2 cellular contexts compared by ENCODE assay signal in the genomic region with DNA sequence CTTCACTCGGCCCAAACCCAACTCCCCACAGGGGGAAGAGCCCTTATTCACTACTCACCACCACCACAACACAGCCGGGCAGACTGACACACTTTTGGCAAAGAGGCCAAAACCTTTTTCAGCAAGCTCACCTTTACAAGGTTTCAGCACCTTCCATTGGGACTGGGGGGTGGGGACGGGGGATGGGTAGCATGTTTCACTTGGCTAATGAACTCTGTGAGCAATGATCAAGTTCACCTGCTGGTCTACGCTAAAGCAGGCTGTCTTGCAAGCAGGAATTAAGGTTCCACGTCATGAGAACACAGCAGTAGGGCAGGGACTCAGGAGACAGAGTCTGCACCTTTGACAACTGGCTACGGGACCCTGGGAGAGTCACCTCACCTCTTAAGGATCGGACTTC.
TF ChIP-seq lines count a peak whose summit lies in the region.

No MANE protein-coding gene starts in this region.

TF ChIP-seq in HepG2, 621 proteins besides CTCF, POLR2A, EP300 and RAD21:
- no peak for TF ChIP-seq ZNF431 (CRISPR knock-in tag; IDR thresholded peaks at IDR 0.05; ENCODE audit: borderline replicate concordance, low read depth)
- TF ChIP-seq, protein P1, sequence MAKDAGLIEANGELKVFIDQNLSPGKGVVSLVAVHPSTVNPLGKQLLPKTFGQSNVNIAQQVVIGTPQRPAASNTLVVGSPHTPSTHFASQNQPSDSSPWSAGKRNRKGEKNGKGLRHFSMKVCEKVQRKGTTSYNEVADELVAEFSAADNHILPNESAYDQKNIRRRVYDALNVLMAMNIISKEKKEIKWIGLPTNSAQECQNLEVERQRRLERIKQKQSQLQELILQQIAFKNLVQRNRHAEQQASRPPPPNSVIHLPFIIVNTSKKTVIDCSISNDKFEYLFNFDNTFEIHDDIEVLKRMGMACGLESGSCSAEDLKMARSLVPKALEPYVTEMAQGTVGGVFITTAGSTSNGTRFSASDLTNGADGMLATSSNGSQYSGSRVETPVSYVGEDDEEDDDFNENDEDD (CRISPR knock-in tag; IDR thresholded peaks at IDR 0.05; ENCODE audit: borderline replicate concordance) = no peak
- TF ChIP-seq, protein P2, sequence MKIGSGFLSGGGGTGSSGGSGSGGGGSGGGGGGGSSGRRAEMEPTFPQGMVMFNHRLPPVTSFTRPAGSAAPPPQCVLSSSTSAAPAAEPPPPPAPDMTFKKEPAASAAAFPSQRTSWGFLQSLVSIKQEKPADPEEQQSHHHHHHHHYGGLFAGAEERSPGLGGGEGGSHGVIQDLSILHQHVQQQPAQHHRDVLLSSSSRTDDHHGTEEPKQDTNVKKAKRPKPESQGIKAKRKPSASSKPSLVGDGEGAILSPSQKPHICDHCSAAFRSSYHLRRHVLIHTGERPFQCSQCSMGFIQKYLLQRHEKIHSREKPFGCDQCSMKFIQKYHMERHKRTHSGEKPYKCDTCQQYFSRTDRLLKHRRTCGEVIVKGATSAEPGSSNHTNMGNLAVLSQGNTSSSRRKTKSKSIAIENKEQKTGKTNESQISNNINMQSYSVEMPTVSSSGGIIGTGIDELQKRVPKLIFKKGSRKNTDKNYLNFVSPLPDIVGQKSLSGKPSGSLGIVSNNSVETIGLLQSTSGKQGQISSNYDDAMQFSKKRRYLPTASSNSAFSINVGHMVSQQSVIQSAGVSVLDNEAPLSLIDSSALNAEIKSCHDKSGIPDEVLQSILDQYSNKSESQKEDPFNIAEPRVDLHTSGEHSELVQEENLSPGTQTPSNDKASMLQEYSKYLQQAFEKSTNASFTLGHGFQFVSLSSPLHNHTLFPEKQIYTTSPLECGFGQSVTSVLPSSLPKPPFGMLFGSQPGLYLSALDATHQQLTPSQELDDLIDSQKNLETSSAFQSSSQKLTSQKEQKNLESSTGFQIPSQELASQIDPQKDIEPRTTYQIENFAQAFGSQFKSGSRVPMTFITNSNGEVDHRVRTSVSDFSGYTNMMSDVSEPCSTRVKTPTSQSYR (CRISPR knock-in tag; IDR thresholded peaks at IDR 0.05; ENCODE audit: borderline replicate concordance) = peak; percentile 39; the same call in 1 of the 2 replicates
- TF ChIP-seq, protein P3, sequence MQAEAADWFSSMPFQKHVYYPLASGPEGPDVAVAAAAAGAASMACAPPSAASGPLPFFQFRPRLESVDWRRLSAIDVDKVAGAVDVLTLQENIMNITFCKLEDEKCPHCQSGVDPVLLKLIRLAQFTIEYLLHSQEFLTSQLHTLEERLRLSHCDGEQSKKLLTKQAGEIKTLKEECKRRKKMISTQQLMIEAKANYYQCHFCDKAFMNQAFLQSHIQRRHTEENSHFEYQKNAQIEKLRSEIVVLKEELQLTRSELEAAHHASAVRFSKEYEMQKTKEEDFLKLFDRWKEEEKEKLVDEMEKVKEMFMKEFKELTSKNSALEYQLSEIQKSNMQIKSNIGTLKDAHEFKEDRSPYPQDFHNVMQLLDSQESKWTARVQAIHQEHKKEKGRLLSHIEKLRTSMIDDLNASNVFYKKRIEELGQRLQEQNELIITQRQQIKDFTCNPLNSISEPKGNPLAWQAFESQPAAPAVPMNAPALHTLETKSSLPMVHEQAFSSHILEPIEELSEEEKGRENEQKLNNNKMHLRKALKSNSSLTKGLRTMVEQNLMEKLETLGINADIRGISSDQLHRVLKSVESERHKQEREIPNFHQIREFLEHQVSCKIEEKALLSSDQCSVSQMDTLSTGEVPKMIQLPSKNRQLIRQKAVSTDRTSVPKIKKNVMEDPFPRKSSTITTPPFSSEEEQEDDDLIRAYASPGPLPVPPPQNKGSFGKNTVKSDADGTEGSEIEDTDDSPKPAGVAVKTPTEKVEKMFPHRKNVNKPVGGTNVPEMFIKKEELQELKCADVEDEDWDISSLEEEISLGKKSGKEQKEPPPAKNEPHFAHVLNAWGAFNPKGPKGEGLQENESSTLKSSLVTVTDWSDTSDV (CRISPR knock-in tag; IDR thresholded peaks at IDR 0.05) = no peak
- TF ChIP-seq, protein P4, sequence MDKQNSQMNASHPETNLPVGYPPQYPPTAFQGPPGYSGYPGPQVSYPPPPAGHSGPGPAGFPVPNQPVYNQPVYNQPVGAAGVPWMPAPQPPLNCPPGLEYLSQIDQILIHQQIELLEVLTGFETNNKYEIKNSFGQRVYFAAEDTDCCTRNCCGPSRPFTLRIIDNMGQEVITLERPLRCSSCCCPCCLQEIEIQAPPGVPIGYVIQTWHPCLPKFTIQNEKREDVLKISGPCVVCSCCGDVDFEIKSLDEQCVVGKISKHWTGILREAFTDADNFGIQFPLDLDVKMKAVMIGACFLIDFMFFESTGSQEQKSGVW (CRISPR knock-in tag; IDR thresholded peaks at IDR 0.05; ENCODE audit: borderline replicate concordance) = no peak
- no peak for TF ChIP-seq GABPA (IDR thresholded peaks at IDR 0.05; ENCODE audit: low read depth, low read length)
- no peak for TF ChIP-seq GABPA (CRISPR knock-in tag; IDR thresholded peaks at IDR 0.05; ENCODE audit: low read depth)

TF ChIP-seq in H1, 55 proteins besides CTCF, POLR2A, EP300 and RAD21:
- TF ChIP-seq PHF8 (conservative IDR thresholded peaks at IDR 0.05; ENCODE audit: low read depth, low read length) (no peak), SIRT6 (IDR thresholded peaks at IDR 0.05; ENCODE audit: low read length) (no peak), SAP30 (IDR thresholded peaks at IDR 0.05; ENCODE audit: insufficient read depth, insufficient replicate concordance, low read length) (no peak), YY1 (IDR thresholded peaks at IDR 0.05; ENCODE audit: low read depth, low read length) (no peak), KDM4A (IDR thresholded peaks at IDR 0.05; ENCODE audit: low read depth, low read length, severe bottlenecking) (no peak), CBX8 (IDR thresholded peaks at IDR 0.05; ENCODE audit: borderline replicate concordance, low read depth, low read length) (no peak), SP1 (IDR thresholded peaks at IDR 0.05; ENCODE audit: low read depth, low read length) (no peak), SIX5 (IDR thresholded peaks at IDR 0.05; ENCODE audit: low read depth, low read length) (no peak), ASH2L (IDR thresholded peaks at IDR 0.05; ENCODE audit: low read length) (no peak), GABPA (IDR thresholded peaks at IDR 0.05; ENCODE audit: borderline replicate concordance, insufficient read depth, low read length) (no peak), HDAC6 (IDR thresholded peaks at IDR 0.05; ENCODE audit: low read depth, low read length) (no peak)
- TF ChIP-seq, protein P5, sequence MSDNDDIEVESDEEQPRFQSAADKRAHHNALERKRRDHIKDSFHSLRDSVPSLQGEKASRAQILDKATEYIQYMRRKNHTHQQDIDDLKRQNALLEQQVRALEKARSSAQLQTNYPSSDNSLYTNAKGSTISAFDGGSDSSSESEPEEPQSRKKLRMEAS (IDR thresholded peaks at IDR 0.05) = no peak
- TF ChIP-seq, protein P6, sequence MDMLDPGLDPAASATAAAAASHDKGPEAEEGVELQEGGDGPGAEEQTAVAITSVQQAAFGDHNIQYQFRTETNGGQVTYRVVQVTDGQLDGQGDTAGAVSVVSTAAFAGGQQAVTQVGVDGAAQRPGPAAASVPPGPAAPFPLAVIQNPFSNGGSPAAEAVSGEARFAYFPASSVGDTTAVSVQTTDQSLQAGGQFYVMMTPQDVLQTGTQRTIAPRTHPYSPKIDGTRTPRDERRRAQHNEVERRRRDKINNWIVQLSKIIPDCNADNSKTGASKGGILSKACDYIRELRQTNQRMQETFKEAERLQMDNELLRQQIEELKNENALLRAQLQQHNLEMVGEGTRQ (IDR thresholded peaks at IDR 0.05; ENCODE audit: low read length) = no peak
TF ChIP-seq in H1: peak in this region for 0.
